Comparison of ENCODE assay signal across 1 cellular context in the genomic region with DNA sequence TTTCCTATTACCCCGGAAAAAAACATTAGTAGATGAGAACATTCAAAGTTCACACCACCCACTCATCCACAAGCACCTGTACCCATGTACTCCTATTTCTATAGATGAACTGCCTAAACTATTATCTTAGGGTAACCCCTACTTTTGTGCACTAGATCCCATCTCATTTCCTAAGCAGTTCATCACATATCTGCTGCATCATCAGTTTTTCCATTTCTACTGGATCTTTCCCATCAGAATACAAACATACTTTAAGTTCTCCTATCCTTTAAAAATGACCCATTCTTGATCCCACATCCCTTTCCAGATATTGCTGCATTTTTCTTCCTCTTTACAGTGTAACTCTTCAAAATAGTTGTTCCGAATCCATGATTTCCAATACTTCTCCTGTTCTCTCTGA.
TF ChIP-seq lines count a peak whose summit lies in the region.

No MANE protein-coding gene starts in this region.

TF ChIP-seq in HepG2, 621 proteins besides CTCF, POLR2A, EP300 and RAD21:
- TF ChIP-seq, protein P1, sequence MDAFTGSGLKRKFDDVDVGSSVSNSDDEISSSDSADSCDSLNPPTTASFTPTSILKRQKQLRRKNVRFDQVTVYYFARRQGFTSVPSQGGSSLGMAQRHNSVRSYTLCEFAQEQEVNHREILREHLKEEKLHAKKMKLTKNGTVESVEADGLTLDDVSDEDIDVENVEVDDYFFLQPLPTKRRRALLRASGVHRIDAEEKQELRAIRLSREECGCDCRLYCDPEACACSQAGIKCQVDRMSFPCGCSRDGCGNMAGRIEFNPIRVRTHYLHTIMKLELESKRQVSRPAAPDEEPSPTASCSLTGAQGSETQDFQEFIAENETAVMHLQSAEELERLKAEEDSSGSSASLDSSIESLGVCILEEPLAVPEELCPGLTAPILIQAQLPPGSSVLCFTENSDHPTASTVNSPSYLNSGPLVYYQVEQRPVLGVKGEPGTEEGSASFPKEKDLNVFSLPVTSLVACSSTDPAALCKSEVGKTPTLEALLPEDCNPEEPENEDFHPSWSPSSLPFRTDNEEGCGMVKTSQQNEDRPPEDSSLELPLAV (CRISPR knock-in tag; conservative IDR thresholded peaks at IDR 0.05; ENCODE audit: low read depth), result no peak
- TF ChIP-seq MAFK (conservative IDR thresholded peaks at IDR 0.05 in 1 of 2, IDR thresholded peaks at IDR 0.05 in 1 of 2; ENCODE audit: low read length in 2 of 2) (peak; percentile 91 to 93), KDM1A (CRISPR knock-in tag; IDR thresholded peaks at IDR 0.05) (no peak), MAFF (IDR thresholded peaks at IDR 0.05; ENCODE audit: low read depth, low read length) (peak; percentile 90)
- TF ChIP-seq, protein P2, sequence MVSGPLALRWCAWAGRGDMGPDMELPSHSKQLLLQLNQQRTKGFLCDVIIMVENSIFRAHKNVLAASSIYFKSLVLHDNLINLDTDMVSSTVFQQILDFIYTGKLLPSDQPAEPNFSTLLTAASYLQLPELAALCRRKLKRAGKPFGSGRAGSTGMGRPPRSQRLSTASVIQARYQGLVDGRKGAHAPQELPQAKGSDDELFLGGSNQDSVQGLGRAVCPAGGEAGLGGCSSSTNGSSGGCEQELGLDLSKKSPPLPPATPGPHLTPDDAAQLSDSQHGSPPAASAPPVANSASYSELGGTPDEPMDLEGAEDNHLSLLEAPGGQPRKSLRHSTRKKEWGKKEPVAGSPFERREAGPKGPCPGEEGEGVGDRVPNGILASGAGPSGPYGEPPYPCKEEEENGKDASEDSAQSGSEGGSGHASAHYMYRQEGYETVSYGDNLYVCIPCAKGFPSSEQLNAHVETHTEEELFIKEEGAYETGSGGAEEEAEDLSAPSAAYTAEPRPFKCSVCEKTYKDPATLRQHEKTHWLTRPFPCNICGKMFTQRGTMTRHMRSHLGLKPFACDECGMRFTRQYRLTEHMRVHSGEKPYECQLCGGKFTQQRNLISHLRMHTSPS (CRISPR knock-in tag; IDR thresholded peaks at IDR 0.05; ENCODE audit: low read depth), result no peak
- TF ChIP-seq, protein P3, sequence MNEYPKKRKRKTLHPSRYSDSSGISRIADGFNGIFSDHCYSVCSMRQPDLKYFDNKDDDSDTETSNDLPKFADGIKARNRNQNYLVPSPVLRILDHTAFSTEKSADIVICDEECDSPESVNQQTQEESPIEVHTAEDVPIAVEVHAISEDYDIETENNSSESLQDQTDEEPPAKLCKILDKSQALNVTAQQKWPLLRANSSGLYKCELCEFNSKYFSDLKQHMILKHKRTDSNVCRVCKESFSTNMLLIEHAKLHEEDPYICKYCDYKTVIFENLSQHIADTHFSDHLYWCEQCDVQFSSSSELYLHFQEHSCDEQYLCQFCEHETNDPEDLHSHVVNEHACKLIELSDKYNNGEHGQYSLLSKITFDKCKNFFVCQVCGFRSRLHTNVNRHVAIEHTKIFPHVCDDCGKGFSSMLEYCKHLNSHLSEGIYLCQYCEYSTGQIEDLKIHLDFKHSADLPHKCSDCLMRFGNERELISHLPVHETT (CRISPR knock-in tag; conservative IDR thresholded peaks at IDR 0.05), result no peak
